Comparison of ENCODE assay signal across 3 cellular contexts in the genomic region with DNA sequence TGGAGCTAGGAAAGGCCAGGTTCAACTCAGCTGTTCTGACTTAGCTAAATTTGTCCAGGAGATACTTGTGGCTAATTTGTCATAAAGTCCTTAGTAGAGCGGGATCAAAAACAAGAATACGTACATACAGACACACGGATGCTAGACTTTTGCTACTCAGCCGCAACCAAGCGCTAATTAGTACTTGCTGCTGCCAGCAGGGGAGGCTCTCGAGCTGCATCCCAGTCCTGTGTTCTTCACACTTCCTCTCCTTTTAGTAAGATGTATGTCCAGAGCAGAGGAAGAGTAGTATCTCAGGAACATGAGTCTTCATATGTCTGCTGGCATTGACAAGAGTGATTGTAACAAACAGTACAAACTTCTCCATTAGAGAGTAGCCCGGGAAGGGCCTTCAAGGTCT.
TF ChIP-seq lines count a peak whose summit lies in the region.

No MANE protein-coding gene starts in this region.

TF ChIP-seq in SK-N-SH, 30 proteins besides CTCF, POLR2A, EP300 and RAD21 (continued from another document):
- TF ChIP-seq, protein P1, sequence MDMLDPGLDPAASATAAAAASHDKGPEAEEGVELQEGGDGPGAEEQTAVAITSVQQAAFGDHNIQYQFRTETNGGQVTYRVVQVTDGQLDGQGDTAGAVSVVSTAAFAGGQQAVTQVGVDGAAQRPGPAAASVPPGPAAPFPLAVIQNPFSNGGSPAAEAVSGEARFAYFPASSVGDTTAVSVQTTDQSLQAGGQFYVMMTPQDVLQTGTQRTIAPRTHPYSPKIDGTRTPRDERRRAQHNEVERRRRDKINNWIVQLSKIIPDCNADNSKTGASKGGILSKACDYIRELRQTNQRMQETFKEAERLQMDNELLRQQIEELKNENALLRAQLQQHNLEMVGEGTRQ (IDR thresholded peaks at IDR 0.05; ENCODE audit: borderline replicate concordance, low read depth, low read length): no peak
- TF ChIP-seq RCOR1 (IDR thresholded peaks at IDR 0.05; ENCODE audit: low read length) (no peak), EZH2phosphoT487 (IDR thresholded peaks at IDR 0.05; ENCODE audit: borderline replicate concordance, low read depth) (no peak), RFX5 (IDR thresholded peaks at IDR 0.05; ENCODE audit: low read length) (no peak), POLR2AphosphoS5 (IDR thresholded peaks at IDR 0.05; ENCODE audit: low read depth, low read length) (no peak), SMC3 (IDR thresholded peaks at IDR 0.05; ENCODE audit: low read depth, low read length) (no peak), TEAD4 (IDR thresholded peaks at IDR 0.05; ENCODE audit: borderline replicate concordance, insufficient read depth) (no peak), FOXJ3 (CRISPR knock-in tag; IDR thresholded peaks at IDR 0.05) (no peak), NFIC (IDR thresholded peaks at IDR 0.05; ENCODE audit: borderline replicate concordance) (no peak), JUND (IDR thresholded peaks at IDR 0.05) (no peak), TAF1 (IDR thresholded peaks at IDR 0.05; ENCODE audit: borderline replicate concordance, low read depth, low read length) (no peak), GATA2 (CRISPR knock-in tag; IDR thresholded peaks at IDR 0.05) (no peak), FOSL2 (IDR thresholded peaks at IDR 0.05; ENCODE audit: borderline replicate concordance, low read depth) (no peak)
- TF ChIP-seq, protein P2, sequence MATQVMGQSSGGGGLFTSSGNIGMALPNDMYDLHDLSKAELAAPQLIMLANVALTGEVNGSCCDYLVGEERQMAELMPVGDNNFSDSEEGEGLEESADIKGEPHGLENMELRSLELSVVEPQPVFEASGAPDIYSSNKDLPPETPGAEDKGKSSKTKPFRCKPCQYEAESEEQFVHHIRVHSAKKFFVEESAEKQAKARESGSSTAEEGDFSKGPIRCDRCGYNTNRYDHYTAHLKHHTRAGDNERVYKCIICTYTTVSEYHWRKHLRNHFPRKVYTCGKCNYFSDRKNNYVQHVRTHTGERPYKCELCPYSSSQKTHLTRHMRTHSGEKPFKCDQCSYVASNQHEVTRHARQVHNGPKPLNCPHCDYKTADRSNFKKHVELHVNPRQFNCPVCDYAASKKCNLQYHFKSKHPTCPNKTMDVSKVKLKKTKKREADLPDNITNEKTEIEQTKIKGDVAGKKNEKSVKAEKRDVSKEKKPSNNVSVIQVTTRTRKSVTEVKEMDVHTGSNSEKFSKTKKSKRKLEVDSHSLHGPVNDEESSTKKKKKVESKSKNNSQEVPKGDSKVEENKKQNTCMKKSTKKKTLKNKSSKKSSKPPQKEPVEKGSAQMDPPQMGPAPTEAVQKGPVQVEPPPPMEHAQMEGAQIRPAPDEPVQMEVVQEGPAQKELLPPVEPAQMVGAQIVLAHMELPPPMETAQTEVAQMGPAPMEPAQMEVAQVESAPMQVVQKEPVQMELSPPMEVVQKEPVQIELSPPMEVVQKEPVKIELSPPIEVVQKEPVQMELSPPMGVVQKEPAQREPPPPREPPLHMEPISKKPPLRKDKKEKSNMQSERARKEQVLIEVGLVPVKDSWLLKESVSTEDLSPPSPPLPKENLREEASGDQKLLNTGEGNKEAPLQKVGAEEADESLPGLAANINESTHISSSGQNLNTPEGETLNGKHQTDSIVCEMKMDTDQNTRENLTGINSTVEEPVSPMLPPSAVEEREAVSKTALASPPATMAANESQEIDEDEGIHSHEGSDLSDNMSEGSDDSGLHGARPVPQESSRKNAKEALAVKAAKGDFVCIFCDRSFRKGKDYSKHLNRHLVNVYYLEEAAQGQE (IDR thresholded peaks at IDR 0.05; ENCODE audit: low read depth, low read length): no peak
- TF ChIP-seq, protein P3, sequence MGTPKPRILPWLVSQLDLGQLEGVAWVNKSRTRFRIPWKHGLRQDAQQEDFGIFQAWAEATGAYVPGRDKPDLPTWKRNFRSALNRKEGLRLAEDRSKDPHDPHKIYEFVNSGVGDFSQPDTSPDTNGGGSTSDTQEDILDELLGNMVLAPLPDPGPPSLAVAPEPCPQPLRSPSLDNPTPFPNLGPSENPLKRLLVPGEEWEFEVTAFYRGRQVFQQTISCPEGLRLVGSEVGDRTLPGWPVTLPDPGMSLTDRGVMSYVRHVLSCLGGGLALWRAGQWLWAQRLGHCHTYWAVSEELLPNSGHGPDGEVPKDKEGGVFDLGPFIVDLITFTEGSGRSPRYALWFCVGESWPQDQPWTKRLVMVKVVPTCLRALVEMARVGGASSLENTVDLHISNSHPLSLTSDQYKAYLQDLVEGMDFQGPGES (IDR thresholded peaks at IDR 0.05; ENCODE audit: low read depth, low read length): no peak
TF ChIP-seq in SK-N-SH: peak in this region for 0.

TF ChIP-seq in SK-N-SH treated with all-trans-retinoic acid at 6 μM for 48 hours, 23 proteins besides CTCF, POLR2A, EP300 and RAD21 (continued from another document):
- TF ChIP-seq, protein P4, sequence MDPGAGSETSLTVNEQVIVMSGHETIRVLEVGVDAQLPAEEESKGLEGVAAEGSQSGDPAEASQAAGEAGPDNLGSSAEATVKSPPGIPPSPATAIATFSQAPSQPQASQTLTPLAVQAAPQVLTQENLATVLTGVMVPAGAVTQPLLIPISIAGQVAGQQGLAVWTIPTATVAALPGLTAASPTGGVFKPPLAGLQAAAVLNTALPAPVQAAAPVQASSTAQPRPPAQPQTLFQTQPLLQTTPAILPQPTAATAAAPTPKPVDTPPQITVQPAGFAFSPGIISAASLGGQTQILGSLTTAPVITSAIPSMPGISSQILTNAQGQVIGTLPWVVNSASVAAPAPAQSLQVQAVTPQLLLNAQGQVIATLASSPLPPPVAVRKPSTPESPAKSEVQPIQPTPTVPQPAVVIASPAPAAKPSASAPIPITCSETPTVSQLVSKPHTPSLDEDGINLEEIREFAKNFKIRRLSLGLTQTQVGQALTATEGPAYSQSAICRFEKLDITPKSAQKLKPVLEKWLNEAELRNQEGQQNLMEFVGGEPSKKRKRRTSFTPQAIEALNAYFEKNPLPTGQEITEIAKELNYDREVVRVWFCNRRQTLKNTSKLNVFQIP (CRISPR knock-in tag; IDR thresholded peaks at IDR 0.05; ENCODE audit: borderline replicate concordance, low read depth): no peak
- TF ChIP-seq, protein P5, sequence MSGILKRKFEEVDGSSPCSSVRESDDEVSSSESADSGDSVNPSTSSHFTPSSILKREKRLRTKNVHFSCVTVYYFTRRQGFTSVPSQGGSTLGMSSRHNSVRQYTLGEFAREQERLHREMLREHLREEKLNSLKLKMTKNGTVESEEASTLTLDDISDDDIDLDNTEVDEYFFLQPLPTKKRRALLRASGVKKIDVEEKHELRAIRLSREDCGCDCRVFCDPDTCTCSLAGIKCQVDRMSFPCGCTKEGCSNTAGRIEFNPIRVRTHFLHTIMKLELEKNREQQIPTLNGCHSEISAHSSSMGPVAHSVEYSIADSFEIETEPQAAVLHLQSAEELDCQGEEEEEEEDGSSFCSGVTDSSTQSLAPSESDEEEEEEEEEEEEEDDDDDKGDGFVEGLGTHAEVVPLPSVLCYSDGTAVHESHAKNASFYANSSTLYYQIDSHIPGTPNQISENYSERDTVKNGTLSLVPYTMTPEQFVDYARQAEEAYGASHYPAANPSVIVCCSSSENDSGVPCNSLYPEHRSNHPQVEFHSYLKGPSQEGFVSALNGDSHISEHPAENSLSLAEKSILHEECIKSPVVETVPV (CRISPR knock-in tag; IDR thresholded peaks at IDR 0.05): no peak
- TF ChIP-seq ZC3H10 (CRISPR knock-in tag; IDR thresholded peaks at IDR 0.05): no peak
- no peak for TF ChIP-seq BACH2 (CRISPR knock-in tag; IDR thresholded peaks at IDR 0.05; ENCODE audit: borderline replicate concordance)
- no peak for TF ChIP-seq SNAI2 (CRISPR knock-in tag; IDR thresholded peaks at IDR 0.05)
- TF ChIP-seq, protein P6, sequence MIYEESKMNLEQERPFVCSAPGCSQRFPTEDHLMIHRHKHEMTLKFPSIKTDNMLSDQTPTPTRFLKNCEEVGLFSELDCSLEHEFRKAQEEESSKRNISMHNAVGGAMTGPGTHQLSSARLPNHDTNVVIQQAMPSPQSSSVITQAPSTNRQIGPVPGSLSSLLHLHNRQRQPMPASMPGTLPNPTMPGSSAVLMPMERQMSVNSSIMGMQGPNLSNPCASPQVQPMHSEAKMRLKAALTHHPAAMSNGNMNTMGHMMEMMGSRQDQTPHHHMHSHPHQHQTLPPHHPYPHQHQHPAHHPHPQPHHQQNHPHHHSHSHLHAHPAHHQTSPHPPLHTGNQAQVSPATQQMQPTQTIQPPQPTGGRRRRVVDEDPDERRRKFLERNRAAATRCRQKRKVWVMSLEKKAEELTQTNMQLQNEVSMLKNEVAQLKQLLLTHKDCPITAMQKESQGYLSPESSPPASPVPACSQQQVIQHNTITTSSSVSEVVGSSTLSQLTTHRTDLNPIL (CRISPR knock-in tag; IDR thresholded peaks at IDR 0.05; ENCODE audit: low read depth): no peak
- no peak for TF ChIP-seq ISL1 (CRISPR knock-in tag; IDR thresholded peaks at IDR 0.05)
- no peak for TF ChIP-seq GLIS3 (CRISPR knock-in tag; IDR thresholded peaks at IDR 0.05)

TF ChIP-seq in GM23338, 12 proteins besides CTCF, POLR2A, EP300 and RAD21 (continues in another document):
- TF ChIP-seq, protein P2 (IDR thresholded peaks at IDR 0.05; ENCODE audit: unreplicated experiment): no peak
- TF ChIP-seq JUNB (IDR thresholded peaks at IDR 0.05; ENCODE audit: unreplicated experiment): no peak
- TF ChIP-seq EZH2phosphoT487 (IDR thresholded peaks at IDR 0.05; ENCODE audit: unreplicated experiment): no peak
- TF ChIP-seq NANOG (IDR thresholded peaks at IDR 0.05; ENCODE audit: borderline replicate concordance): no peak
- TF ChIP-seq EZH2 (IDR thresholded peaks at IDR 0.05; ENCODE audit: low read depth, unreplicated experiment): no peak
- TF ChIP-seq, protein P7, sequence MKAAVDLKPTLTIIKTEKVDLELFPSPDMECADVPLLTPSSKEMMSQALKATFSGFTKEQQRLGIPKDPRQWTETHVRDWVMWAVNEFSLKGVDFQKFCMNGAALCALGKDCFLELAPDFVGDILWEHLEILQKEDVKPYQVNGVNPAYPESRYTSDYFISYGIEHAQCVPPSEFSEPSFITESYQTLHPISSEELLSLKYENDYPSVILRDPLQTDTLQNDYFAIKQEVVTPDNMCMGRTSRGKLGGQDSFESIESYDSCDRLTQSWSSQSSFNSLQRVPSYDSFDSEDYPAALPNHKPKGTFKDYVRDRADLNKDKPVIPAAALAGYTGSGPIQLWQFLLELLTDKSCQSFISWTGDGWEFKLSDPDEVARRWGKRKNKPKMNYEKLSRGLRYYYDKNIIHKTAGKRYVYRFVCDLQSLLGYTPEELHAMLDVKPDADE (IDR thresholded peaks at IDR 0.05): no peak
- TF ChIP-seq STAT1 (IDR thresholded peaks at IDR 0.05; ENCODE audit: unreplicated experiment): no peak
- TF ChIP-seq ZNF331 (CRISPR knock-in tag; IDR thresholded peaks at IDR 0.05; ENCODE audit: low read depth): no peak
- TF ChIP-seq ZNF114 (CRISPR knock-in tag; IDR thresholded peaks at IDR 0.05): no peak
